ENCODE assay signal across 8 cellular contexts in genomic region chr3:42905740-42906084, GRCh38. TPM values are rescaled to one million over a fixed set of nuclear protein-coding genes. Genes with fewer than 3 reads are reported as not detected.
A peak's percentile ranks its signal among the peaks of the same experiment; 100 is the strongest.
DNase-seq lines count a peak whose midpoint lies in the region; ATAC-seq and TF ChIP-seq lines count a peak whose summit lies in the region.

No MANE protein-coding gene starts in this region.

- H3K27me3 ChIP-seq in endodermal cell (ENCODE audit: control insufficient read depth, insufficient read depth, low read length, poor library complexity, severe bottlenecking) = no peaks in the 10 kb centered on the region
- H3K27me3 ChIP-seq in psoas muscle (ENCODE audit: insufficient read depth in 3 of 3, low read length in 2 of 3) = peaks cover 0 to 4% (median 0%) of the 10 kb centered on the region in 3 donors

- H3K9me3 Mint-ChIP-seq in CD14-positive monocyte (peaks cover 12 to 38% (median 21%) of the 10 kb centered on the region in 7 donors), endodermal cell (peaks cover 53% of the 10 kb centered on the region)

- peaks cover 32 to 34% (median 32%) of the 10 kb centered on the region in 3 donors for H3K27me3 Mint-ChIP-seq in CD14-positive monocyte (ENCODE audit: low read depth in 3 of 3)
- peaks cover 14% of the 10 kb centered on the region for H3K27me3 Mint-ChIP-seq in endodermal cell (ENCODE audit: insufficient read depth)

- H3K4me1 ChIP-seq in endodermal cell (ENCODE audit: control insufficient read depth, insufficient read depth, low read length) (no peaks in the 10 kb centered on the region), psoas muscle (no peaks in the 10 kb centered on the region)

- H3K4me3 ChIP-seq in endodermal cell (ENCODE audit: low read length) (no peak overlapping the region), psoas muscle (peak overlapping the region; percentile 85)

- no peak for ATAC-seq in psoas muscle
- no peak for ATAC-seq in GM21360 (IDR thresholded peaks at IDR 0.05; ENCODE audit: unreplicated experiment)

- WGBS in endodermal cell (ENCODE audit: insufficient coverage in 1 of 2, insufficient read length in 1 of 2), 2 experiments = 94 to 96% methylated on average over 12 to 14 of the region's 14 CpGs
- WGBS in psoas muscle, 3 donors = 7 to 10% (median 7%) methylated on average over 10 to 14 of the region's 14 CpGs

- H3K9me3 ChIP-seq in endodermal cell (ENCODE audit: control insufficient read depth, low read length) = peaks cover 31% of the 10 kb centered on the region
- H3K9me3 ChIP-seq in psoas muscle = peaks cover 4% of the 10 kb centered on the region

- H3K36me3 ChIP-seq in endodermal cell (ENCODE audit: control insufficient read depth, insufficient read depth, low read length) = no peaks in the 10 kb centered on the region
- H3K36me3 ChIP-seq in psoas muscle (ENCODE audit: insufficient read depth in 1 of 2, low read depth in 1 of 2) = peaks cover 4 to 13% of the 10 kb centered on the region in 2 donors

- TF ChIP-seq CTCF in CD14-positive monocyte (IDR thresholded peaks at IDR 0.05) = no peak
- TF ChIP-seq CTCF in endodermal cell (conservative IDR thresholded peaks at IDR 0.05) = no peak
- TF ChIP-seq CTCF in psoas muscle (IDR thresholded peaks at IDR 0.05) = no peak

- DNase-seq in CD14-positive monocyte (ENCODE audit: low spot score) = no peak
- peak; percentile 51 for DNase-seq in NCI-H1092 treated with DMSO at 0.1 percent for 48 hours (lab: John Stamatoyannopoulos, UW)
- DNase-seq in endodermal cell = no peak
- no peak for DNase-seq in psoas muscle
- no peak for DNase-seq in epidermal melanocyte (ENCODE audit: insufficient read length, low spot score)
- no peak for DNase-seq in NCI-H2107 treated with DMSO at 0.1 percent for 48 hours (lab: John Stamatoyannopoulos, UW; ENCODE audit: unreplicated experiment)
- DNase-seq in stimulated activated CD4-positive, alpha-beta T cell treated with anti-CD3 and anti-CD28 coated beads, Interleukin-1b, Interleukin-23, amount 100 ng/mL, for 48 hours = no peak

- H3K27ac Mint-ChIP-seq in CD14-positive monocyte = peak overlapping the region in 1 of 7 donors; percentile 22
- H3K27ac Mint-ChIP-seq in endodermal cell = no peak overlapping the region

- H3K9ac ChIP-seq in endodermal cell (ENCODE audit: extremely low read depth, low read length, poor library complexity, severe bottlenecking) = no peak overlapping the region

- intact Hi-C loops in CD14-positive monocyte (cut with micrococcal nuclease) (no loop called here), psoas muscle (cut with DNase I) (no loop called here)

- H3K27ac ChIP-seq in endodermal cell (ENCODE audit: low read depth, low read length) (no peak overlapping the region), psoas muscle (peak overlapping the region; percentile 60)

- H3K4me1 Mint-ChIP-seq in CD14-positive monocyte = peaks cover 16% of the 10 kb centered on the region
- H3K4me1 Mint-ChIP-seq in endodermal cell = peaks cover 3% of the 10 kb centered on the region

- H3K36me3 Mint-ChIP-seq in CD14-positive monocyte = peaks cover 9 to 11% of the 10 kb centered on the region in 2 donors
- H3K36me3 Mint-ChIP-seq in endodermal cell (ENCODE audit: low read depth) = peaks cover 5% of the 10 kb centered on the region

- H3K4me3 Mint-ChIP-seq in CD14-positive monocyte (peak overlapping the region; percentile 72 to 85), endodermal cell (peak overlapping the region; percentile 4)

RNA-seq across cellular contexts. Expression of gene ZNF662, which starts 0.2 kb away (rescaled TPM):
- not detected for polyA plus RNA-seq in CD14-positive monocyte
- total RNA-seq in endodermal cell = 1 to 10 TPM in 1 of 2 donors, not detected in 1; 1.8 TPM
- not detected for polyA plus RNA-seq in endodermal cell (2013, experiment 1 of 2)
- 0.08 TPM for polyA plus RNA-seq in endodermal cell (2013, experiment 2 of 2)
- total RNA-seq in psoas muscle = 1 to 10 TPM; 1.4 to 3.5 (median 2.1) TPM
- polyA plus RNA-seq in psoas muscle = under 1 TPM; 0.32 to 0.53 (median 0.37) TPM

RNA-seq across cellular contexts. Expression of gene CYP8B1, which starts 30.0 kb away (rescaled TPM):
- not detected for polyA plus RNA-seq in CD14-positive monocyte
- total RNA-seq in endodermal cell = not detected
- polyA plus RNA-seq in endodermal cell (2013, experiment 1 of 2) = not detected
- not detected for polyA plus RNA-seq in endodermal cell (2013, experiment 2 of 2)
- total RNA-seq in psoas muscle = under 1 TPM in 1 of 4 donors, not detected in 3; 0.08 TPM
- not detected for polyA plus RNA-seq in psoas muscle
